ENCODE assay signal across 18 cellular contexts in genomic region chr2:155190342-155190741, GRCh38.
A peak's percentile ranks its signal among the peaks of the same experiment; 100 is the strongest.
DNase-seq lines count a peak whose midpoint lies in the region; ATAC-seq and TF ChIP-seq lines count a peak whose summit lies in the region.
"Had no signal": no experiment of that assay in that cellular context is flagged by ENCODE, and none has a peak within 500 bp of the region (broad histone marks: within the 10 kb centered on the region; RNA-seq: fewer than 3 reads in every experiment).

No MANE protein-coding gene starts in this region.

- intact Hi-C loops in breast epithelium (cut with DNase I; ENCODE audit: low total_unique reads): no loop called here

- H3K9me3 ChIP-seq in breast epithelium: no peaks in the 10 kb centered on the region

- H3K27ac ChIP-seq in breast epithelium: no peak overlapping the region
- H3K27ac ChIP-seq: parathyroid adenoma had no signal

- ATAC-seq in GM18867 (IDR thresholded peaks at IDR 0.05; ENCODE audit: unreplicated experiment): peak; percentile 87
- ATAC-seq: GM23338; left colon; naive thymus-derived CD8-positive, alpha-beta T cell; T-cell had no signal

- H3K4me1 ChIP-seq in breast epithelium: no peaks in the 10 kb centered on the region
- H3K4me1 ChIP-seq: parathyroid adenoma had no signal

- DNase-seq in DMS153 treated with DMSO at 0.1 percent for 48 hours (lab: John Stamatoyannopoulos, UW; ENCODE audit: unreplicated experiment) (peak; percentile 65), LNCaP clone FGC (ENCODE audit: low read depth) (peak; percentile 10), NCI-H748 (lab: John Stamatoyannopoulos, UW; ENCODE audit: unreplicated experiment) (peak; percentile 96), breast epithelium (ENCODE audit: low spot score in 2 of 2) (no peak), superior temporal gyrus (ENCODE audit: extremely low spot score) (no peak), NCI-H82 (lab: John Stamatoyannopoulos, UW) (no peak)
- DNase-seq: activated naive CD4-positive, alpha-beta T cell treated with anti-CD3 and anti-CD28 coated beads, Interleukin-2, amount 10 ng/mL, durations not matched to agents 7 days and 5 days; activated T-cell treated with anti-CD3 and anti-CD28 coated beads, Interleukin-2, amount 50 U/mL, for 48 hours; anterior cingulate cortex; central memory CD4-positive, alpha-beta T cell; DND-41; head of caudate nucleus; left colon; naive thymus-derived CD8-positive, alpha-beta T cell; T-cell had no signal

- TF ChIP-seq POLR2A in breast epithelium (IDR thresholded peaks at IDR 0.05): no peak

- H3K27me3 ChIP-seq in breast epithelium: no peaks in the 10 kb centered on the region

- TF ChIP-seq CTCF in LNCaP clone FGC (IDR thresholded peaks at IDR 0.05; ENCODE audit: control insufficient read depth, extremely low read depth, insufficient read depth) (no peak), breast epithelium (IDR thresholded peaks at IDR 0.05) (no peak)

- H3K4me3 ChIP-seq in LNCaP clone FGC (ENCODE audit: low read depth, low read length): no peak overlapping the region
- H3K4me3 ChIP-seq in breast epithelium: no peak overlapping the region
- H3K4me3 ChIP-seq: GM23338 had no signal

- H3K36me3 ChIP-seq in breast epithelium: no peaks in the 10 kb centered on the region

Comparison
In these comparisons a context has a peak if more than half of its experiments do, and no peak if none do; other contexts are left out.
1. DNase-seq: peak in DMS153 treated with DMSO at 0.1 percent for 48 hours (single experiment), LNCaP clone FGC (single experiment) and NCI-H748 (single experiment); none in breast epithelium (0 of 2), superior temporal gyrus (single experiment) and NCI-H82 (single experiment).